Comparison of ENCODE assay signal across 17 cellular contexts in genomic region chr2:215430528-215431187, GRCh38. TPM values are rescaled to one million over a fixed set of nuclear protein-coding genes. Genes with fewer than 3 reads are reported as not detected.
DNase-seq lines count a peak whose midpoint lies in the region; ATAC-seq and TF ChIP-seq lines count a peak whose summit lies in the region.
"Had no signal": no experiment of that assay in that cellular context is flagged by ENCODE, and none has a peak within 500 bp of the region (broad histone marks: within the 10 kb centered on the region; RNA-seq: fewer than 3 reads in every experiment).

No MANE protein-coding gene starts in this region.

- peak overlapping the region; percentile 89 for H3K4me3 ChIP-seq in AG10803 (ENCODE audit: low read length)
- H3K4me3 ChIP-seq in fibroblast of pulmonary artery (replicated peaks; ENCODE audit: low read depth, low read length) = peak overlapping the region; percentile 90

- DNase-seq in AG10803 (ENCODE audit: low read depth) = peak; percentile 87
- DNase-seq in fibroblast of pulmonary artery (ENCODE audit: low read depth) = peak; percentile 78
- no peak for DNase-seq in osteocyte (ENCODE audit: extremely low spot score, unreplicated experiment)
- no peak for DNase-seq in hippocampal formation (lab: John Stamatoyannopoulos, UW)
- DNase-seq in activated naive CD8-positive, alpha-beta T cell treated with anti-CD3 and anti-CD28 coated beads for 36 hours = no peak
- DNase-seq in NCI-H774 (lab: John Stamatoyannopoulos, UW) = no peak
- DNase-seq: activated CD4-positive, alpha-beta T cell treated with anti-CD3 and anti-CD28 coated beads, Interleukin-2, amount 10 ng/mL, durations not matched to agents 7 days and 5 days; CD4-positive, alpha-beta T cell; Kasumi-1; NCI-H2107; occipital lobe; OCI-M1; stimulated activated CD4-positive, alpha-beta T cell treated with anti-CD3 and anti-CD28 coated beads, Interleukin-4, amount 100 ng/mL, for 1 hour; stimulated activated naive CD4-positive, alpha-beta T cell treated with Interleukin-2 at 50 U/mL for 16 hours had no signal

- no peaks in the 10 kb centered on the region for H3K27me3 Mint-ChIP-seq in osteocyte (ENCODE audit: unreplicated experiment)
- peaks cover 81% of the 10 kb centered on the region for H3K27me3 Mint-ChIP-seq in activated naive CD8-positive, alpha-beta T cell treated with anti-CD3 and anti-CD28 coated beads for 36 hours

- peaks cover 91% of the 10 kb centered on the region for H3K36me3 Mint-ChIP-seq in osteocyte (ENCODE audit: unreplicated experiment)
- no peaks in the 10 kb centered on the region for H3K36me3 Mint-ChIP-seq in activated naive CD8-positive, alpha-beta T cell treated with anti-CD3 and anti-CD28 coated beads for 36 hours

- peak; percentile 12; the same call in 2 of the 3 replicates for ATAC-seq in SK-N-SH treated with all-trans-retinoic acid at 6 μM for 48 hours
- no peak for ATAC-seq in HG02840 (IDR thresholded peaks at IDR 0.05; ENCODE audit: low FRiP score, unreplicated experiment)

- TF ChIP-seq CTCF in AG10803 (conservative IDR thresholded peaks at IDR 0.05; ENCODE audit: low read length) = no peak
- TF ChIP-seq CTCF in fibroblast of pulmonary artery (IDR thresholded peaks at IDR 0.05; ENCODE audit: low read length, missing control alignments) = no peak
- TF ChIP-seq CTCF in osteocyte (IDR thresholded peaks at IDR 0.05) = no peak

- peak overlapping the region; percentile 99 for H3K27ac Mint-ChIP-seq in osteocyte (ENCODE audit: unreplicated experiment)
- no peak overlapping the region for H3K27ac Mint-ChIP-seq in activated naive CD8-positive, alpha-beta T cell treated with anti-CD3 and anti-CD28 coated beads for 36 hours
- H3K27ac Mint-ChIP-seq: activated CD4-positive, alpha-beta T cell treated with anti-CD3 and anti-CD28 coated beads, Interleukin-2, amount 10 ng/mL, durations not matched to agents 7 days and 5 days; CD4-positive, alpha-beta T cell; T-helper 1 cell treated with Interleukin-12 subunit alpha and Interleukin-12 subunit beta and Interleukin-4 antibody, amounts not matched to agents 30 μg/mL and 1 μg/mL, for 36 hours had no signal

- peaks cover 70% of the 10 kb centered on the region for H3K4me1 Mint-ChIP-seq in osteocyte (ENCODE audit: unreplicated experiment)
- peaks cover 6% of the 10 kb centered on the region for H3K4me1 Mint-ChIP-seq in activated naive CD8-positive, alpha-beta T cell treated with anti-CD3 and anti-CD28 coated beads for 36 hours

- H3K9me3 Mint-ChIP-seq in osteocyte (ENCODE audit: unreplicated experiment) = no peaks in the 10 kb centered on the region
- no peaks in the 10 kb centered on the region for H3K9me3 Mint-ChIP-seq in activated naive CD8-positive, alpha-beta T cell treated with anti-CD3 and anti-CD28 coated beads for 36 hours
- H3K9me3 Mint-ChIP-seq: activated CD4-positive, alpha-beta T cell treated with anti-CD3 and anti-CD28 coated beads, Interleukin-2, amount 10 ng/mL, durations not matched to agents 7 days and 5 days; CD4-positive, alpha-beta T cell; T-helper 1 cell treated with Interleukin-12 subunit alpha and Interleukin-12 subunit beta and Interleukin-4 antibody, amounts not matched to agents 30 μg/mL and 1 μg/mL, for 36 hours had no signal

- H3K4me3 Mint-ChIP-seq in osteocyte (ENCODE audit: unreplicated experiment) = peak overlapping the region; percentile 98
- H3K4me3 Mint-ChIP-seq in activated naive CD8-positive, alpha-beta T cell treated with anti-CD3 and anti-CD28 coated beads for 36 hours = no peak overlapping the region
- H3K4me3 Mint-ChIP-seq: activated CD4-positive, alpha-beta T cell treated with anti-CD3 and anti-CD28 coated beads, Interleukin-2, amount 10 ng/mL, durations not matched to agents 7 days and 5 days; CD4-positive, alpha-beta T cell; T-helper 1 cell treated with Interleukin-12 subunit alpha and Interleukin-12 subunit beta and Interleukin-4 antibody, amounts not matched to agents 30 μg/mL and 1 μg/mL, for 36 hours had no signal

TF ChIP-seq in SK-N-SH treated with all-trans-retinoic acid at 6 μM for 48 hours, 23 proteins besides CTCF, POLR2A, EP300 and RAD21 (continues in another document):
- TF ChIP-seq ZC3H10 (CRISPR knock-in tag; IDR thresholded peaks at IDR 0.05) = no peak
- TF ChIP-seq TOX (CRISPR knock-in tag; IDR thresholded peaks at IDR 0.05; ENCODE audit: borderline replicate concordance) = no peak
- TF ChIP-seq ESRRG (CRISPR knock-in tag; IDR thresholded peaks at IDR 0.05) = no peak
- TF ChIP-seq ZFP30 (CRISPR knock-in tag; IDR thresholded peaks at IDR 0.05) = no peak
- TF ChIP-seq TSHZ2 (CRISPR knock-in tag; IDR thresholded peaks at IDR 0.05) = no peak
- TF ChIP-seq CREB5 (CRISPR knock-in tag; IDR thresholded peaks at IDR 0.05; ENCODE audit: low read depth) = no peak
- TF ChIP-seq ISL1 (CRISPR knock-in tag; IDR thresholded peaks at IDR 0.05) = no peak
- no peak for TF ChIP-seq ZFP3 (CRISPR knock-in tag; IDR thresholded peaks at IDR 0.05)
- TF ChIP-seq GLIS3 (CRISPR knock-in tag; IDR thresholded peaks at IDR 0.05) = no peak
- TF ChIP-seq PPARA (CRISPR knock-in tag; IDR thresholded peaks at IDR 0.05; ENCODE audit: borderline replicate concordance) = no peak
- TF ChIP-seq SNAI2 (CRISPR knock-in tag; IDR thresholded peaks at IDR 0.05) = no peak
- no peak for TF ChIP-seq ZNF70 (CRISPR knock-in tag; IDR thresholded peaks at IDR 0.05)
- no peak for TF ChIP-seq OSR1 (CRISPR knock-in tag; IDR thresholded peaks at IDR 0.05)
- TF ChIP-seq ARNTL (CRISPR knock-in tag; IDR thresholded peaks at IDR 0.05; ENCODE audit: borderline replicate concordance, low read depth) = no peak
- no peak for TF ChIP-seq ZNF8 (CRISPR knock-in tag; IDR thresholded peaks at IDR 0.05)
- TF ChIP-seq RARB (CRISPR knock-in tag; IDR thresholded peaks at IDR 0.05) = no peak
- TF ChIP-seq TCF4 (CRISPR knock-in tag; IDR thresholded peaks at IDR 0.05; ENCODE audit: borderline replicate concordance) = no peak
- TF ChIP-seq POU6F1 (CRISPR knock-in tag; IDR thresholded peaks at IDR 0.05; ENCODE audit: borderline replicate concordance, low read depth) = no peak

RNA-seq across cellular contexts. Expression of gene FN1, which starts 5.2 kb away (rescaled TPM):
- total RNA-seq in osteocyte = 16,854 and 18,487 TPM in 2 replicates
- under 1 TPM; 0.29 to 0.30 TPM for total RNA-seq in activated naive CD8-positive, alpha-beta T cell treated with anti-CD3 and anti-CD28 coated beads for 36 hours

Comparison
In these comparisons a context has a peak if more than half of its experiments do, and no peak if none do; other contexts are left out.
1. DNase-seq: peak in AG10803 (single experiment) and fibroblast of pulmonary artery (single experiment); none in osteocyte (single experiment), hippocampal formation (0 of 2), activated naive CD8-positive, alpha-beta T cell treated with anti-CD3 and anti-CD28 coated beads for 36 hours (single experiment) and NCI-H774 (single experiment).
2. RNA of gene FN1, which starts 5.2 kb away (total RNA-seq): 16,854 to 18,487 TPM in osteocyte; 0.29 to 0.30 TPM in activated naive CD8-positive, alpha-beta T cell treated with anti-CD3 and anti-CD28 coated beads for 36 hours; every median in the first group is over 1,000 times any median in the second.